In genomic region chr3:37855363-37855970, GRCh38 we compare ENCODE assay signal across 8 cellular contexts. TPM values are rescaled to one million over a fixed set of nuclear protein-coding genes. Genes with fewer than 3 reads are reported as not detected.
DNase-seq lines count a peak whose midpoint lies in the region; ATAC-seq, FAIRE-seq and TF ChIP-seq lines count a peak whose summit lies in the region.

No MANE protein-coding gene starts in this region.

- no peak overlapping the region for H3K4me3 ChIP-seq in bronchial epithelial cell (ENCODE audit: low read depth, low read length)

- DNase-seq in Ammon's horn (ENCODE audit: low spot score) (peak; percentile 90), NCI-H2107 (lab: John Stamatoyannopoulos, UW) (peak; percentile 12), bronchial epithelial cell (ENCODE audit: low read depth) (peak; percentile 52), kidney tubule cell (ENCODE audit: low spot score) (peak; percentile 72)
- DNase-seq in activated CD4-positive, alpha-beta T cell treated with anti-CD3 and anti-CD28 coated beads for 1 hour = peak; percentile 65
- DNase-seq in stimulated activated CD4-positive, alpha-beta T cell treated with anti-CD3 and anti-CD28 coated beads, Interleukin-2, amount 100 ng/mL, for 4 hours (ENCODE audit: low read depth) = peak; percentile 58

- H3K36me3 ChIP-seq in bronchial epithelial cell (ENCODE audit: control insufficient read depth, insufficient read depth, low read length) = no peaks in the 10 kb centered on the region

- peak; percentile 94 for TF ChIP-seq CTCF in bronchial epithelial cell (IDR thresholded peaks at IDR 0.05; ENCODE audit: insufficient read depth, low read length, severe bottlenecking)

- FAIRE-seq in bronchial epithelial cell (lab: Jason Lieb, UNC) = peak; percentile 62

- no peaks in the 10 kb centered on the region for H3K27me3 ChIP-seq in bronchial epithelial cell (ENCODE audit: control insufficient read depth, insufficient read depth, low read length)

- ATAC-seq in GM21390 (IDR thresholded peaks at IDR 0.05; ENCODE audit: unreplicated experiment) (peak; percentile 67), GM19452 (IDR thresholded peaks at IDR 0.05; ENCODE audit: unreplicated experiment) (no peak)

RNA-seq across cellular contexts. Expression of gene CTDSPL, which starts 6.2 kb away (rescaled TPM):
- total RNA-seq in bronchial epithelial cell = 50.4 and 80.6 TPM in 2 replicates

Comparison
In these comparisons a context has a peak if more than half of its experiments do, and no peak if none do; other contexts are left out.
1. DNase-seq: peak in every context shown above with its lines; median percentile 90 in Ammon's horn; 72 in kidney tubule cell; 65 in activated CD4-positive, alpha-beta T cell treated with anti-CD3 and anti-CD28 coated beads for 1 hour; 58 in stimulated activated CD4-positive, alpha-beta T cell treated with anti-CD3 and anti-CD28 coated beads, Interleukin-2, amount 100 ng/mL, for 4 hours; 52 in bronchial epithelial cell; 12 in NCI-H2107.